13 cellular contexts compared by ENCODE assay signal in the genomic region with DNA sequence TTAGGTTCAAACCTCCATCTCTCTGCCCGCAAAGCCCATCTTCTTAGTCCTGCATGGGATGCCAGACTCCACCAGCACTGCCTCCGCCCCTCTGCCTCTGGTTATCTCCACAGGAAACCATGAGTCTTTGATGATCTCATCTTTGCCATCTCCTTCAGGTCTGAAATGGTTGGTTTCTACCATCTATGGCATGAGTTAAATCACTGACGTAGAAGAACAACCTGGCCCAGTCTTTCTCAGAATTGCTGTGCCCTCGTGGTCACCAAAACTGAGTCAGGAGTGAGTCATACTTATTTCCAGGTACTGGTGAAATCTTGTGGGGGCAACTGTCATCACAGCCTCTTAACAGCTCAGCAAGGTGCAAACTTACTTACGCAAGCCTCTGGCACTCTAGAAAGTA.
DNase-seq lines count a peak whose midpoint lies in the region; ATAC-seq lines count a peak whose summit lies in the region.
"Had no signal": no experiment of that assay in that cellular context is flagged by ENCODE, and none has a peak within 500 bp of the region (broad histone marks: within the 10 kb centered on the region; RNA-seq: fewer than 3 reads in every experiment).

No MANE protein-coding gene starts in this region.

- H3K9ac ChIP-seq in BLaER1 treated with 17β-estradiol and CSF1 and Interleukin-3, amounts not matched to agents 10 nM and 100 nM: no peak overlapping the region
- H3K9ac ChIP-seq: KMS-11 had no signal

- no peak overlapping the region for H3K4me3 ChIP-seq in BLaER1 treated with 17β-estradiol and CSF1 and Interleukin-3, amounts not matched to agents 10 nM and 100 nM
- H3K4me3 ChIP-seq: A549, dorsolateral prefrontal cortex, psoas muscle, SK-N-MC had no signal

- no peaks in the 10 kb centered on the region for H3K9me3 ChIP-seq in BLaER1 treated with 17β-estradiol and CSF1 and Interleukin-3, amounts not matched to agents 10 nM and 100 nM (replicated peaks in 1 of 11)
- H3K9me3 ChIP-seq: A549, psoas muscle had no signal

- peaks cover 5 to 30% (median 9%) of the 10 kb centered on the region in 10 experiments; a peak in 14 of 20 replicates for H3K4me1 ChIP-seq in BLaER1 treated with 17β-estradiol and CSF1 and Interleukin-3, amounts not matched to agents 10 nM and 100 nM
- H3K4me1 ChIP-seq: A549, psoas muscle had no signal

- H4K20me1 ChIP-seq in BLaER1 treated with 17β-estradiol and CSF1 and Interleukin-3, amounts not matched to agents 10 nM and 100 nM: no peaks in the 10 kb centered on the region

- H3K4me2 ChIP-seq in BLaER1 treated with 17β-estradiol and CSF1 and Interleukin-3, amounts not matched to agents 10 nM and 100 nM: peak overlapping the region in 9 of 11 experiments; percentile 1 to 57 (median 41); a peak in 15 of 22 replicates
- H3K4me2 ChIP-seq: A549, KMS-11 had no signal

- no peaks in the 10 kb centered on the region for H3K27me3 ChIP-seq in BLaER1 treated with 17β-estradiol and CSF1 and Interleukin-3, amounts not matched to agents 10 nM and 100 nM

- ATAC-seq in GM21423 (IDR thresholded peaks at IDR 0.05; ENCODE audit: unreplicated experiment) (no peak), GM18511 (IDR thresholded peaks at IDR 0.05; ENCODE audit: unreplicated experiment) (no peak)
- ATAC-seq: A549, psoas muscle had no signal

- H3K27ac ChIP-seq in BLaER1 treated with 17β-estradiol and CSF1 and Interleukin-3, amounts not matched to agents 10 nM and 100 nM: peak overlapping the region in 2 of 11 experiments; percentile 15 to 27; a peak in 1 of 22 replicates
- H3K27ac ChIP-seq: A549, dorsolateral prefrontal cortex, KMS-11, psoas muscle, SK-N-MC had no signal

- DNase-seq in T-helper 22 cell (ENCODE audit: low read depth): peak; percentile 53
- DNase-seq in activated effector memory CD4-positive, alpha-beta T cell treated with anti-CD3 and anti-CD28 coated beads, Interleukin-2, amount 50 U/mL, for 16 hours: peak; percentile 82
- DNase-seq in stimulated activated CD4-positive, alpha-beta T cell treated with anti-CD3 and anti-CD28 coated beads, Interleukin-15, amount 100 ng/mL, for 48 hours (ENCODE audit: low read depth in 2 of 2): peak; percentile 50 to 67
- DNase-seq in cerebellum (ENCODE audit: low spot score): no peak
- no peak for DNase-seq in foreskin melanocyte
- DNase-seq: psoas muscle had no signal

- no peaks in the 10 kb centered on the region for H3K36me3 ChIP-seq in BLaER1 treated with 17β-estradiol and CSF1 and Interleukin-3, amounts not matched to agents 10 nM and 100 nM

Comparison
In these comparisons a context has a peak if more than half of its experiments do, and no peak if none do; other contexts are left out.
1. DNase-seq: peak in T-helper 22 cell (single experiment), activated effector memory CD4-positive, alpha-beta T cell treated with anti-CD3 and anti-CD28 coated beads, Interleukin-2, amount 50 U/mL, for 16 hours (single experiment) and stimulated activated CD4-positive, alpha-beta T cell treated with anti-CD3 and anti-CD28 coated beads, Interleukin-15, amount 100 ng/mL, for 48 hours (2 of 2); none in cerebellum (single experiment) and foreskin melanocyte (single experiment).